In the genomic region with DNA sequence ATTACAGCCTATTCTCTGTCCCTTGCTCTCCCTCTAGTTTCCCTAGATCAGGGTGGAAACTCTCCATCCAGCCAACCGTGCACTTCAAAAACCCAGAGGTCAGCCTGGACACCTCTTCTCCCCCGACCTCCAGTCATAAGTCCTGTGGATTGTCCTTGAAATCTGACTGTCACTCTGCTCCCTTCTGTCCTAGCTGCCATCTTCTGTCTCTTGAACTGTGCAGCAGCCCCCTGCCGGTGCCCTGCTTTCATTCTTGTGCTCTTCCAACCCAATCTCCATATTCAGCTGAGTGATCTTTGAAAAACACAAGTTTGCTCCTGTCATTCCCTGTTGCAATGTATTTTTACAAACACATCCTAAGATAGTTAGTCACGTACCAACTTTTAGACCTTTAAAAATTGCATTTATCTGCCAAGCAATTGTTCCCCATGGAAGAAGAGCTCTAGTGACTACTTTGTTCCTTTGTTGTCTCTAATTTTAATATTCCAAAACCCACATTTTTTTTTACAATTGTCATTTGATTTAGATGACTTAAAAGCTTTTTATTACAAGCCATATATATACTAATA, we compare ENCODE assay signal across 18 cellular contexts.
DNase-seq lines count a peak whose midpoint lies in the region; ATAC-seq and TF ChIP-seq lines count a peak whose summit lies in the region.
"Had no signal": no experiment of that assay in that cellular context is flagged by ENCODE, and none has a peak within 500 bp of the region (broad histone marks: within the 10 kb centered on the region; RNA-seq: fewer than 3 reads in every experiment).

No MANE protein-coding gene starts in this region.

- H3K4me3 Mint-ChIP-seq in T-cell = no peak overlapping the region
- H3K4me3 Mint-ChIP-seq: activated naive CD4-positive, alpha-beta T cell treated with anti-CD3 and anti-CD28 coated beads, Interleukin-2, amount 10 ng/mL, durations not matched to agents 7 days and 5 days had no signal

- H3K36me3 ChIP-seq in left ventricle myocardium inferior = no peaks in the 10 kb centered on the region
- H3K36me3 ChIP-seq: HAP-1, prostate gland had no signal

- H3K4me1 ChIP-seq in left ventricle myocardium inferior = peaks cover 32% of the 10 kb centered on the region
- peaks cover 3% of the 10 kb centered on the region for H3K4me1 ChIP-seq in right cardiac atrium (ENCODE audit: control insufficient read depth, insufficient read depth, low read length)
- H3K4me1 ChIP-seq: HAP-1, prostate gland had no signal

- CTCF ChIA-PET in RWPE1 (lab: Yijun Ruan, JAX) (interaction anchor here (1.2 kb wide), 1 partner anchor 136 kb away, joined by 4 read pairs; no protein-coding TSS in a partner anchor), T-cell (lab: Charles Lee) (interaction anchor here in 1 of 2 donors (0.9 to 1.3 kb wide), 2 partner anchors 136 to 529 kb away, joined by 4 to 5 read pairs; no protein-coding TSS in a partner anchor)

- H3K4me3 ChIP-seq in left ventricle myocardium inferior = peak overlapping the region; percentile 45
- no peak overlapping the region for H3K4me3 ChIP-seq in right cardiac atrium (ENCODE audit: low read length)
- H3K4me3 ChIP-seq: body of pancreas, HAP-1, hepatocyte, prostate gland had no signal

- no peaks in the 10 kb centered on the region for H3K36me3 Mint-ChIP-seq in T-cell
- H3K36me3 Mint-ChIP-seq: activated naive CD4-positive, alpha-beta T cell treated with anti-CD3 and anti-CD28 coated beads, Interleukin-2, amount 10 ng/mL, durations not matched to agents 7 days and 5 days had no signal

- TF ChIP-seq CTCF in left ventricle myocardium inferior (IDR thresholded peaks at IDR 0.05; ENCODE audit: borderline replicate concordance) = no peak
- TF ChIP-seq CTCF in RWPE1 (conservative IDR thresholded peaks at IDR 0.05; ENCODE audit: low read depth) = no peak

- peaks cover 0 to 19% (median 2%) of the 10 kb centered on the region in 3 donors for H3K4me1 Mint-ChIP-seq in T-cell
- H3K4me1 Mint-ChIP-seq: activated naive CD4-positive, alpha-beta T cell treated with anti-CD3 and anti-CD28 coated beads, Interleukin-2, amount 10 ng/mL, durations not matched to agents 7 days and 5 days had no signal

- WGBS in right cardiac atrium = 79% methylated on average over 4 of the region's 4 CpGs

- ATAC-seq in right cardiac atrium (no peak), T-cell (replicated peaks in 1 of 4) (no peak)
- ATAC-seq: body of pancreas, PC-3 had no signal

- H3K9me3 ChIP-seq in left ventricle myocardium inferior (replicated peaks) (no peaks in the 10 kb centered on the region), right cardiac atrium (ENCODE audit: control insufficient read depth, low read length) (no peaks in the 10 kb centered on the region)
- H3K9me3 ChIP-seq: body of pancreas, HAP-1, prostate gland had no signal

- no peak overlapping the region for H3K27ac Mint-ChIP-seq in T-cell
- H3K27ac Mint-ChIP-seq: activated naive CD4-positive, alpha-beta T cell treated with anti-CD3 and anti-CD28 coated beads, Interleukin-2, amount 10 ng/mL, durations not matched to agents 7 days and 5 days had no signal

- TF ChIP-seq POLR2A in erythroblast (IDR thresholded peaks at IDR 0.05; ENCODE audit: low read length) = no peak

- no peaks in the 10 kb centered on the region for H3K27me3 ChIP-seq in left ventricle myocardium inferior (ENCODE audit: low read depth)
- H3K27me3 ChIP-seq in right cardiac atrium (ENCODE audit: control insufficient read depth, insufficient read depth) = no peaks in the 10 kb centered on the region
- H3K27me3 ChIP-seq: body of pancreas, hepatocyte had no signal

- H3K27ac ChIP-seq in left ventricle myocardium inferior (replicated peaks) (no peak overlapping the region), right cardiac atrium (ENCODE audit: low read length) (no peak overlapping the region), RWPE1 (no peak overlapping the region)
- H3K27ac ChIP-seq: body of pancreas, hepatocyte, prostate gland had no signal

- no peaks in the 10 kb centered on the region for H3K27me3 Mint-ChIP-seq in T-cell
- H3K27me3 Mint-ChIP-seq: activated naive CD4-positive, alpha-beta T cell treated with anti-CD3 and anti-CD28 coated beads, Interleukin-2, amount 10 ng/mL, durations not matched to agents 7 days and 5 days had no signal

- DNase-seq in left ventricle myocardium inferior (no peak), right cardiac atrium (no peak), NCI-H2227 (lab: John Stamatoyannopoulos, UW; ENCODE audit: unreplicated experiment) (peak; percentile 20), globus pallidus (ENCODE audit: low spot score) (peak; percentile 5), RWPE1 (ENCODE audit: low spot score) (no peak), T-cell (no peak), erythroblast (lab: John Stamatoyannopoulos, UW) (no peak)
- DNase-seq in activated effector memory CD4-positive, alpha-beta T cell treated with anti-CD3 and anti-CD28 coated beads, Interleukin-2, amount 50 U/mL, for 16 hours = no peak
- DNase-seq: activated CD4-positive, CD25-positive, alpha-beta regulatory T cell treated with anti-CD3 and anti-CD28 coated beads, Interleukin-2, amount 50 U/mL, for 72 hours; activated naive CD4-positive, alpha-beta T cell treated with anti-CD3 and anti-CD28 coated beads, Interleukin-2, amount 10 ng/mL, durations not matched to agents 7 days and 5 days; body of pancreas; dermis blood vessel endothelial cell; NCI-H1105 treated with DMSO at 0.1 percent for 48 hours; NCI-H446 treated with DMSO at 0.1 percent for 48 hours; PC-3 had no signal

- H3K9me3 Mint-ChIP-seq in T-cell = no peaks in the 10 kb centered on the region
- H3K9me3 Mint-ChIP-seq: activated naive CD4-positive, alpha-beta T cell treated with anti-CD3 and anti-CD28 coated beads, Interleukin-2, amount 10 ng/mL, durations not matched to agents 7 days and 5 days had no signal

- intact Hi-C loops in left ventricle myocardium inferior (cut with micrococcal nuclease) (no loop called here), right cardiac atrium (cut with DNase I) (no loop called here)

- POLR2A ChIA-PET in RWPE1 (lab: Yijun Ruan, JAX; ENCODE audit: low non-redundant PET) = no interaction called here
- POLR2A ChIA-PET in T-cell (lab: Charles Lee) = no interaction called here

Comparison
In these comparisons a context has a peak if more than half of its experiments do, and no peak if none do; other contexts are left out.
1. DNase-seq: peak in NCI-H2227 (single experiment) and globus pallidus (single experiment); none in left ventricle myocardium inferior (single experiment), right cardiac atrium (0 of 3), RWPE1 (single experiment), T-cell (0 of 34), activated effector memory CD4-positive, alpha-beta T cell treated with anti-CD3 and anti-CD28 coated beads, Interleukin-2, amount 50 U/mL, for 16 hours (single experiment) and erythroblast (0 of 2).